Comparison of ENCODE assay signal across 17 cellular contexts in the genomic region with DNA sequence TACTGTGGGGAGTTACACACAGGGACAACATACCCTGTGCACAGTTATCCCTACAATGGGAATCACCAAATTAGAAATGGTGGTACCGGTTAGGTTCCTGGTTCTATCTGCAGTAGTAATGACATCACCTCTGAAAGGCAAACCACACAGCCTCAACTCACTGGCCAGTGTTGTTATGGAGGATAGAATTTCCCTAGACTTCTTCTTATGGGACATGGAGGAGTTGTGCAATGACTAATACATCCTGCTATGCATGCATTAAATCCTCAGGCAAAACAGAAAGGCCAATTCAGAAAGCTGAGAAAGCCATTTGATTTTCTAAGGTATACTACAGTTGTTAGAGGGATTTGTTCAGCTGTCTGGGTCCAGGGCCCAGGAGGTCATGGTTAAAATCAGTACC.
DNase-seq lines count a peak whose midpoint lies in the region; ATAC-seq and TF ChIP-seq lines count a peak whose summit lies in the region.
"Had no signal": no experiment of that assay in that cellular context is flagged by ENCODE, and none has a peak within 500 bp of the region (broad histone marks: within the 10 kb centered on the region; RNA-seq: fewer than 3 reads in every experiment).

No MANE protein-coding gene starts in this region.

- H3K27ac ChIP-seq in fibroblast of lung (ENCODE audit: insufficient read depth, low read length) (no peak overlapping the region), gastrocnemius medialis (no peak overlapping the region), tibial nerve (no peak overlapping the region)
- H3K27ac ChIP-seq: esophagus squamous epithelium, left lung, neutrophil, WERI-Rb-1 had no signal

- no peak overlapping the region for H3K9ac ChIP-seq in fibroblast of lung (ENCODE audit: insufficient read depth, low read length)

- H3K4me1 ChIP-seq in fibroblast of lung (ENCODE audit: control insufficient read depth, extremely low read depth, insufficient read depth, low read length): no peaks in the 10 kb centered on the region
- no peaks in the 10 kb centered on the region for H3K4me1 ChIP-seq in gastrocnemius medialis
- no peaks in the 10 kb centered on the region for H3K4me1 ChIP-seq in tibial nerve
- H3K4me1 ChIP-seq: esophagus squamous epithelium, left lung had no signal

- H3K4me3 ChIP-seq in fibroblast of lung (replicated peaks in 1 of 4; ENCODE audit: control extremely low read depth in 1 of 4, insufficient read depth in 1 of 4, low read depth in 3 of 4, low read length in 4 of 4) (no peak overlapping the region), skeletal muscle cell (ENCODE audit: low read depth, low read length) (no peak overlapping the region), gastrocnemius medialis (no peak overlapping the region), tibial nerve (no peak overlapping the region)
- H3K4me3 ChIP-seq: esophagus squamous epithelium, left lung had no signal

- WGBS in tibial nerve, 2 donors: 33 to 95% methylated on average over 1 of the region's 1 CpG

- ATAC-seq in gastrocnemius medialis (no peak), GM18909 (IDR thresholded peaks at IDR 0.05; ENCODE audit: poor library complexity, unreplicated experiment) (no peak)
- ATAC-seq: left lung, Panc1 had no signal

- no peaks in the 10 kb centered on the region for H3K79me2 ChIP-seq in fibroblast of lung (ENCODE audit: control insufficient read depth, insufficient read depth, low read length)

- H3K27me3 ChIP-seq in fibroblast of lung (ENCODE audit: control insufficient read depth, insufficient read depth, low read length) (no peaks in the 10 kb centered on the region), gastrocnemius medialis (no peaks in the 10 kb centered on the region), tibial nerve (no peaks in the 10 kb centered on the region)
- H3K27me3 ChIP-seq: esophagus squamous epithelium, left lung, neutrophil had no signal

- H4K20me1 ChIP-seq in fibroblast of lung (ENCODE audit: control insufficient read depth, extremely low read depth, insufficient read depth, low read length): no peaks in the 10 kb centered on the region

- H2AFZ ChIP-seq in fibroblast of lung (ENCODE audit: low read length): peak overlapping the region; percentile 57

- no peak for TF ChIP-seq CTCF in fibroblast of lung (conservative IDR thresholded peaks at IDR 0.05 in 1 of 2, IDR thresholded peaks at IDR 0.05 in 1 of 2; ENCODE audit: low read depth in 1 of 2, low read length in 2 of 2)
- TF ChIP-seq CTCF in gastrocnemius medialis (IDR thresholded peaks at IDR 0.05 in 4 of 5, conservative IDR thresholded peaks at IDR 0.05 in 1 of 5): no peak
- TF ChIP-seq CTCF in tibial nerve (IDR thresholded peaks at IDR 0.05): no peak

- peak; percentile 89 for DNase-seq in ELR (ENCODE audit: low read depth)
- DNase-seq in RKO (ENCODE audit: low spot score): peak; percentile 15
- DNase-seq in fibroblast of lung (ENCODE audit: low read depth in 2 of 2): peak; percentile 74 to 93
- peak; percentile 77 for DNase-seq in skeletal muscle cell (ENCODE audit: low read depth)
- no peak for DNase-seq in gastrocnemius medialis
- DNase-seq in RPMI8226: no peak
- no peak for DNase-seq in tibial nerve (ENCODE audit: low spot score in 2 of 2)
- DNase-seq: activated T-cell treated with anti-CD3 and anti-CD28 coated beads, Interleukin-2, amount 50 U/mL, for 1 hour; esophagus squamous epithelium; left lung; NCI-H2227 treated with DMSO at 0.1 percent for 48 hours; stimulated activated CD4-positive, alpha-beta T cell treated with anti-CD3 and anti-CD28 coated beads, Interleukin-1b, Interleukin-23, amount 100 ng/mL, for 48 hours; stimulated activated naive CD4-positive, alpha-beta T cell treated with Interleukin-2 at 50 U/mL for 16 hours; WERI-Rb-1 had no signal

- in situ Hi-C loops in gastrocnemius medialis (cut with MboI; ENCODE audit: low sequenced_read_pairs in 4 of 4): no loop called here

- intact Hi-C loops in gastrocnemius medialis (cut with DNase I; ENCODE audit: low total_unique reads): no loop called here

- TF ChIP-seq EP300 in tibial nerve (IDR thresholded peaks at IDR 0.05): no peak

- H3K36me3 ChIP-seq in fibroblast of lung (ENCODE audit: control insufficient read depth, insufficient read depth, low read length) (no peaks in the 10 kb centered on the region), gastrocnemius medialis (no peaks in the 10 kb centered on the region), tibial nerve (no peaks in the 10 kb centered on the region)
- H3K36me3 ChIP-seq: esophagus squamous epithelium, left lung, neutrophil, WERI-Rb-1 had no signal

- no peak overlapping the region for H3K4me2 ChIP-seq in fibroblast of lung (ENCODE audit: extremely low read depth, insufficient read depth, low read length)

- no peaks in the 10 kb centered on the region for H3K9me3 ChIP-seq in fibroblast of lung (ENCODE audit: control insufficient read depth, insufficient read depth, low read depth, low read length)
- H3K9me3 ChIP-seq in gastrocnemius medialis: no peaks in the 10 kb centered on the region
- no peaks in the 10 kb centered on the region for H3K9me3 ChIP-seq in tibial nerve
- H3K9me3 ChIP-seq: esophagus squamous epithelium, neutrophil had no signal

- TF ChIP-seq POLR2A in gastrocnemius medialis (IDR thresholded peaks at IDR 0.05) (no peak), tibial nerve (IDR thresholded peaks at IDR 0.05) (no peak)

Comparison
In these comparisons a context has a peak if more than half of its experiments do, and no peak if none do; other contexts are left out.
1. DNase-seq: peak in ELR (single experiment), RKO (single experiment), fibroblast of lung (2 of 2) and skeletal muscle cell (single experiment); none in gastrocnemius medialis (0 of 2), RPMI8226 (single experiment) and tibial nerve (0 of 2).